ENCODE assay signal across 8 cellular contexts in genomic region chr11:101915811-101916291, GRCh38. TPM values are rescaled to one million over a fixed set of nuclear protein-coding genes. Genes with fewer than 3 reads are reported as not detected.
A peak's percentile ranks its signal among the peaks of the same experiment; 100 is the strongest.
DNase-seq lines count a peak whose midpoint lies in the region; ATAC-seq and TF ChIP-seq lines count a peak whose summit lies in the region.

No MANE protein-coding gene starts in this region.

- no peak overlapping the region for H2AK5ac ChIP-seq in IMR-90 (ENCODE audit: low read depth, low read length)

- no peaks in the 10 kb centered on the region for H3K9me3 Mint-ChIP-seq in activated CD8-positive, alpha-beta T cell treated with anti-CD3 and anti-CD28 coated beads, Interleukin-2, amount 10 ng/mL, durations not matched to agents 7 days and 5 days (ENCODE audit: insufficient read depth)
- peaks cover 4% of the 10 kb centered on the region for H3K9me3 Mint-ChIP-seq in glutamatergic neuron (ENCODE audit: unreplicated experiment)

- WGBS in IMR-90 (ENCODE audit: extremely low coverage in 2 of 2, insufficient read length in 1 of 2), 2 experiments: no CpG with 5 or more reads among the region's 4 CpGs
- 7 to 10% methylated on average over 4 of the region's 4 CpGs for WGBS in sigmoid colon, 2 donors

- no peak overlapping the region for H2BK20ac ChIP-seq in IMR-90 (ENCODE audit: low read depth, low read length)

- in situ Hi-C loops in IMR-90 (cut with MboI; ENCODE audit: low sequenced_read_pairs): no loop called here

- peak overlapping the region; percentile 78 for H2BK5ac ChIP-seq in IMR-90 (ENCODE audit: low read depth, low read length, poor library complexity, severe bottlenecking)

- H4K91ac ChIP-seq in IMR-90 (ENCODE audit: insufficient read depth, low read depth, low read length): no peak overlapping the region

- peaks cover 2% of the 10 kb centered on the region; the same call in 1 of the 2 replicates for H3K9me1 ChIP-seq in IMR-90 (ENCODE audit: insufficient read depth, low read length)

- H3K18ac ChIP-seq in IMR-90 (ENCODE audit: low read depth, low read length): peak overlapping the region; percentile 94; the same call in 1 of the 2 replicates

- H2AK9ac ChIP-seq in IMR-90 (replicated peaks; ENCODE audit: low read depth, low read length, poor library complexity): no peak overlapping the region

- POLR2A ChIA-PET in IMR-90 (lab: Charles Lee; ENCODE audit: unreplicated experiment): no interaction called here
- POLR2A ChIA-PET in activated CD8-positive, alpha-beta T cell treated with anti-CD3 and anti-CD28 coated beads, Interleukin-2, amount 10 ng/mL, durations not matched to agents 7 days and 5 days (lab: Charles Lee): no interaction called here

- H3K23ac ChIP-seq in IMR-90 (ENCODE audit: low read depth, low read length): peak overlapping the region; percentile 40; the same call in 1 of the 2 replicates

- H3K36me3 ChIP-seq in IMR-90 (ENCODE audit: control insufficient read depth, insufficient read depth, low read length): no peaks in the 10 kb centered on the region
- no peaks in the 10 kb centered on the region for H3K36me3 ChIP-seq in sigmoid colon

- BruUV-seq in IMR-90 (replicated peaks; lab: Mats Ljungman, UMichigan): no TSS peak

- H3K4me3 ChIP-seq in IMR-90 (ENCODE audit: insufficient read depth, low read depth, low read length) (peak overlapping the region; percentile 97; the same call in 1 of the 2 replicates), sigmoid colon (peak overlapping the region; percentile 68 to 82 (median 71))

- peak; percentile 37 for DNase-seq in Daoy (ENCODE audit: low read depth)
- peak; percentile 36 for DNase-seq in IMR-90
- no peak for DNase-seq in activated CD8-positive, alpha-beta T cell treated with anti-CD3 and anti-CD28 coated beads, Interleukin-2, amount 10 ng/mL, durations not matched to agents 7 days and 5 days
- DNase-seq in glutamatergic neuron: no peak
- no peak for DNase-seq in sigmoid colon
- DNase-seq in stimulated activated CD4-positive, alpha-beta T cell treated with anti-CD3 and anti-CD28 coated beads, Interleukin-1b, Interleukin-23, amount 100 ng/mL, for 48 hours: no peak
- DNase-seq in activated CD4-positive, alpha-beta T cell treated with anti-CD3 and anti-CD28 coated beads for 1 hour: no peak

- TF ChIP-seq CTCF in IMR-90 (conservative IDR thresholded peaks at IDR 0.05; ENCODE audit: low read depth, low read length): no peak
- no peak for TF ChIP-seq CTCF in glutamatergic neuron (IDR thresholded peaks at IDR 0.05; ENCODE audit: partially characterized antibody, unreplicated experiment)
- no peak for TF ChIP-seq CTCF in sigmoid colon (IDR thresholded peaks at IDR 0.05)

- H3K9ac ChIP-seq in IMR-90 (ENCODE audit: low read depth, low read length): peak overlapping the region; percentile 71; the same call in 1 of the 2 replicates

- peaks cover 8% of the 10 kb centered on the region for H3K4me1 ChIP-seq in IMR-90 (ENCODE audit: control insufficient read depth, insufficient read depth, low read length)
- H3K4me1 ChIP-seq in sigmoid colon: peaks cover 0 to 25% (median 14%) of the 10 kb centered on the region in 4 donors

- intact Hi-C loops in IMR-90 (cut with micrococcal nuclease): loop anchor here (1.0 to 5.0 kb wide), 2 partner anchors 54 to 91 kb away; no protein-coding TSS in a partner anchor
- intact Hi-C loops in sigmoid colon (cut with DNase I): loop anchor here (2.0 kb wide), 2 partner anchors 55 to 195 kb away; partner anchors contain the start of gene YAP1

- peak; percentile 41 for ATAC-seq in GM21367 (IDR thresholded peaks at IDR 0.05; ENCODE audit: unreplicated experiment)
- ATAC-seq in IMR-90 (ENCODE audit: low read depth): no peak
- ATAC-seq in activated CD8-positive, alpha-beta T cell treated with anti-CD3 and anti-CD28 coated beads, Interleukin-2, amount 10 ng/mL, durations not matched to agents 7 days and 5 days: no peak

- peak overlapping the region; percentile 8; the same call in 1 of the 2 replicates for H3K56ac ChIP-seq in IMR-90 (ENCODE audit: extremely low read depth, insufficient read depth, low read length)

- no peak overlapping the region; the same call in 2 of the 3 replicates for H2BK15ac ChIP-seq in IMR-90 (ENCODE audit: low read depth, low read length)

- peak overlapping the region; percentile 54 to 68; a peak in 3 of 4 replicates for H4K8ac ChIP-seq in IMR-90 (ENCODE audit: low read depth in 2 of 2, low read length in 2 of 2)

- H2AFZ ChIP-seq in IMR-90 (replicated peaks; ENCODE audit: low read length, poor library complexity): no peak overlapping the region

- H3K9me3 ChIP-seq in IMR-90 (ENCODE audit: control insufficient read depth, insufficient read depth, low read length) (no peaks in the 10 kb centered on the region), sigmoid colon (no peaks in the 10 kb centered on the region)

- H2BK120ac ChIP-seq in IMR-90 (ENCODE audit: low read depth, low read length): peak overlapping the region; percentile 53; the same call in 1 of the 2 replicates

- CTCF ChIA-PET in IMR-90 (lab: Yijun Ruan, JAX): interaction anchor here (1.1 kb wide), 1 partner anchor 50 kb away, joined by 3 read pairs; no protein-coding TSS in a partner anchor
- CTCF ChIA-PET in activated CD8-positive, alpha-beta T cell treated with anti-CD3 and anti-CD28 coated beads, Interleukin-2, amount 10 ng/mL, durations not matched to agents 7 days and 5 days (lab: Charles Lee): interaction anchor here (1.0 kb wide), 1 partner anchor 8 kb away, joined by 3 read pairs; no protein-coding TSS in a partner anchor

- peak overlapping the region; percentile 84 for H3K14ac ChIP-seq in IMR-90 (replicated peaks; ENCODE audit: low read depth, low read length)

- dilution Hi-C loops in IMR-90 (cut with HindIII; ENCODE audit: low sequenced_read_pairs, unreplicated experiment): no loop called here

- peak overlapping the region; percentile 93; the same call in 1 of the 2 replicates for H4K5ac ChIP-seq in IMR-90 (ENCODE audit: low read depth, low read length)

- TF ChIP-seq RAD21 in IMR-90 (IDR thresholded peaks at IDR 0.05; ENCODE audit: low read length): no peak

- TF ChIP-seq EP300 in sigmoid colon (IDR thresholded peaks at IDR 0.05): no peak

- H3K27ac Mint-ChIP-seq in activated CD8-positive, alpha-beta T cell treated with anti-CD3 and anti-CD28 coated beads, Interleukin-2, amount 10 ng/mL, durations not matched to agents 7 days and 5 days: no peak overlapping the region
- H3K27ac Mint-ChIP-seq in glutamatergic neuron (ENCODE audit: unreplicated experiment): peak overlapping the region; percentile 98

- peak overlapping the region; percentile 49; the same call in 1 of the 2 replicates for H3K4ac ChIP-seq in IMR-90 (ENCODE audit: low read depth, low read length)

- peak overlapping the region; percentile 99 for H3K4me2 ChIP-seq in IMR-90 (ENCODE audit: low read depth, low read length)

- H3K4me3 Mint-ChIP-seq in activated CD8-positive, alpha-beta T cell treated with anti-CD3 and anti-CD28 coated beads, Interleukin-2, amount 10 ng/mL, durations not matched to agents 7 days and 5 days: peak overlapping the region; percentile 88
- H3K4me3 Mint-ChIP-seq in glutamatergic neuron (ENCODE audit: unreplicated experiment): peak overlapping the region; percentile 97

- 0 out of 2 replicates have a peak overlapping the region, but pooled peaks have one; percentile 3 for H3K27ac ChIP-seq in IMR-90 (ENCODE audit: insufficient read depth, low read length)
- H3K27ac ChIP-seq in sigmoid colon: peak overlapping the region; percentile 83 to 86 (median 84)

- peaks cover 0 to 5% of the 10 kb centered on the region in 2 experiments; a peak in 1 of 4 replicates for H3K79me1 ChIP-seq in IMR-90 (ENCODE audit: low read depth in 1 of 2, low read length in 2 of 2)

- no peaks in the 10 kb centered on the region for H3K36me3 Mint-ChIP-seq in activated CD8-positive, alpha-beta T cell treated with anti-CD3 and anti-CD28 coated beads, Interleukin-2, amount 10 ng/mL, durations not matched to agents 7 days and 5 days (ENCODE audit: low read depth)
- H3K36me3 Mint-ChIP-seq in glutamatergic neuron (ENCODE audit: unreplicated experiment): no peaks in the 10 kb centered on the region

- TF ChIP-seq POLR2A in IMR-90 (IDR thresholded peaks at IDR 0.05; ENCODE audit: low read depth, low read length) (no peak), sigmoid colon (IDR thresholded peaks at IDR 0.05) (no peak)

- H4K20me1 ChIP-seq in IMR-90 (ENCODE audit: insufficient read depth, low read length): no peaks in the 10 kb centered on the region

- H3K27me3 ChIP-seq in IMR-90 (ENCODE audit: control insufficient read depth, insufficient read depth, low read length) (no peaks in the 10 kb centered on the region), sigmoid colon (no peaks in the 10 kb centered on the region)

- peaks cover 22% of the 10 kb centered on the region for H3K4me1 Mint-ChIP-seq in activated CD8-positive, alpha-beta T cell treated with anti-CD3 and anti-CD28 coated beads, Interleukin-2, amount 10 ng/mL, durations not matched to agents 7 days and 5 days (ENCODE audit: low read depth)
- H3K4me1 Mint-ChIP-seq in glutamatergic neuron (ENCODE audit: low read depth, unreplicated experiment): peaks cover 17% of the 10 kb centered on the region

- H3K27me3 Mint-ChIP-seq in activated CD8-positive, alpha-beta T cell treated with anti-CD3 and anti-CD28 coated beads, Interleukin-2, amount 10 ng/mL, durations not matched to agents 7 days and 5 days (ENCODE audit: low read depth): peaks cover 3% of the 10 kb centered on the region
- H3K27me3 Mint-ChIP-seq in glutamatergic neuron (ENCODE audit: unreplicated experiment): no peaks in the 10 kb centered on the region

TF ChIP-seq in IMR-90, 13 proteins besides CTCF, POLR2A, EP300 and RAD21 (continues in another document):
- peak; percentile 91 for TF ChIP-seq CEBPB (IDR thresholded peaks at IDR 0.05; ENCODE audit: low read depth, low read length)

RNA-seq across cellular contexts. Expression of gene ANGPTL5, which starts 0.5 kb away (rescaled TPM):
- not detected in 2 replicates for total RNA-seq in Daoy (2014; rRNA removed; shearing (Covaris generic))
- total RNA-seq in IMR-90 (2012; rRNA removed) (not detected in 2 replicates), glutamatergic neuron (ENCODE audit: unreplicated experiment) (not detected), sigmoid colon (1 to 10 TPM in 1 of 4 donors, under 1 TPM in 1, not detected in 2; 0.36 to 2.5 TPM)
- polyA plus RNA-seq in IMR-90 (2012; rRNA removed) (not detected in 2 replicates), sigmoid colon (under 1 TPM in 2 of 3 donors, not detected in 1; 0.23 to 0.60 TPM)
- polyA plus RNA-seq in IMR-90 (2012; cell fraction: cytosol; rRNA removed): not detected in 2 replicates
- polyA plus RNA-seq in IMR-90 (2012; cell fraction: nucleus; rRNA removed; ENCODE audit: low replicate concordance): not detected in 2 replicates
- total RNA-seq in activated CD8-positive, alpha-beta T cell treated with anti-CD3 and anti-CD28 coated beads, Interleukin-2, amount 10 ng/mL, durations not matched to agents 7 days and 5 days: not detected

RNA-seq across cellular contexts. Expression of gene CEP126, which starts 1.0 kb away (rescaled TPM):
- total RNA-seq in Daoy (2014; rRNA removed; shearing (Covaris generic)): 0.80 and 0.92 TPM in 2 replicates
- 0.72 and 1.1 TPM in 2 replicates for total RNA-seq in IMR-90 (2012; rRNA removed)
- polyA plus RNA-seq in IMR-90 (2012; rRNA removed): 0.83 and 1.4 TPM in 2 replicates
- polyA plus RNA-seq in IMR-90 (2012; cell fraction: cytosol; rRNA removed): 0.14 and 0.16 TPM in 2 replicates
- polyA plus RNA-seq in IMR-90 (2012; cell fraction: nucleus; rRNA removed; ENCODE audit: low replicate concordance): 0.49 and 5.4 TPM in 2 replicates
- total RNA-seq in activated CD8-positive, alpha-beta T cell treated with anti-CD3 and anti-CD28 coated beads, Interleukin-2, amount 10 ng/mL, durations not matched to agents 7 days and 5 days: under 1 TPM; 0.34 to 0.37 TPM
- 3.9 TPM for total RNA-seq in glutamatergic neuron (ENCODE audit: unreplicated experiment)
- total RNA-seq in sigmoid colon: 10 to 100 TPM in 2 of 4 donors, 1 to 10 TPM in 2; 3.7 to 15.5 (median 8.3) TPM
- 1 to 10 TPM; 1.2 to 3.6 (median 1.8) TPM for polyA plus RNA-seq in sigmoid colon

Comparison
In these comparisons a context has a peak if more than half of its experiments do, and no peak if none do; other contexts are left out.
1. DNase-seq: peak in Daoy (single experiment) and IMR-90 (single experiment); none in activated CD8-positive, alpha-beta T cell treated with anti-CD3 and anti-CD28 coated beads, Interleukin-2, amount 10 ng/mL, durations not matched to agents 7 days and 5 days (single experiment), glutamatergic neuron (single experiment), sigmoid colon (single experiment), stimulated activated CD4-positive, alpha-beta T cell treated with anti-CD3 and anti-CD28 coated beads, Interleukin-1b, Interleukin-23, amount 100 ng/mL, for 48 hours (single experiment) and activated CD4-positive, alpha-beta T cell treated with anti-CD3 and anti-CD28 coated beads for 1 hour (single experiment).